Comparison of ENCODE assay signal across 8 cellular contexts in genomic region chrX:17689971-17690409, GRCh38. TPM values are rescaled to one million over a fixed set of nuclear protein-coding genes. Genes with fewer than 3 reads are reported as not detected.
DNase-seq lines count a peak whose midpoint lies in the region; ATAC-seq, FAIRE-seq and TF ChIP-seq lines count a peak whose summit lies in the region.

No MANE protein-coding gene starts in this region.

- peak; percentile 58 for TF ChIP-seq CTCF in Loucy (conservative IDR thresholded peaks at IDR 0.05; ENCODE audit: low read length)
- peak; percentile 87 to 92 for TF ChIP-seq CTCF in brain (conservative IDR thresholded peaks at IDR 0.05)

- no peak overlapping the region for H3K4me2 ChIP-seq in Loucy (ENCODE audit: low read depth, low read length, poor library complexity, severe bottlenecking)

- peak; percentile 84 for ATAC-seq in GM19324 (IDR thresholded peaks at IDR 0.05; ENCODE audit: low FRiP score, unreplicated experiment)

- no peaks in the 10 kb centered on the region for H4K20me1 ChIP-seq in Loucy (ENCODE audit: insufficient read depth, low read length, poor library complexity, severe bottlenecking)

- H3K27me3 Mint-ChIP-seq in brain, result no peaks in the 10 kb centered on the region

- no peak for TF ChIP-seq POLR2A in H54 (IDR thresholded peaks at IDR 0.05; ENCODE audit: low read depth, low read length)

- peak overlapping the region; percentile 65 to 79 (median 76) for H3K27ac Mint-ChIP-seq in brain

- no peaks in the 10 kb centered on the region for H3K9me3 Mint-ChIP-seq in brain

- no peaks in the 10 kb centered on the region for H3K36me3 ChIP-seq in Loucy (ENCODE audit: insufficient read depth, low read length)

- H3K36me3 Mint-ChIP-seq in brain, result peaks cover 3% of the 10 kb centered on the region

- peaks cover 12% of the 10 kb centered on the region for H3K4me1 Mint-ChIP-seq in brain

- no peaks in the 10 kb centered on the region for H3K9me3 ChIP-seq in Loucy (ENCODE audit: insufficient read depth, low read depth, low read length)

- peak overlapping the region in 1 of 5 experiments; percentile 28 for H3K4me3 Mint-ChIP-seq in brain

- H3F3A ChIP-seq in Loucy (ENCODE audit: low read depth), result no peaks in the 10 kb centered on the region

- no peak overlapping the region for H2AFZ ChIP-seq in Loucy (ENCODE audit: low read length)

- no peak for FAIRE-seq in H54 (lab: Jason Lieb, UNC)

- no peaks in the 10 kb centered on the region for H3K79me2 ChIP-seq in Loucy (ENCODE audit: insufficient read depth, low read length)

- H3K4me3 ChIP-seq in Loucy (ENCODE audit: low read length, poor library complexity, severe bottlenecking), result no peak overlapping the region

- DNase-seq in COR-L47 (lab: John Stamatoyannopoulos, UW) (peak; percentile 76), RKO (ENCODE audit: low spot score) (peak; percentile 65), inferior parietal cortex (ENCODE audit: extremely low spot score) (peak; percentile 82), H54 (ENCODE audit: insufficient read length, low spot score) (no peak)
- peak; percentile 16 to 19 for DNase-seq in stimulated activated CD4-positive, alpha-beta T cell treated with anti-CD3 and anti-CD28 coated beads, Interleukin-2, amount 100 ng/mL, for 48 hours

- H3K4me1 ChIP-seq in Loucy (ENCODE audit: insufficient read depth, low read length, poor library complexity, severe bottlenecking), result no peaks in the 10 kb centered on the region

- H3K9ac ChIP-seq in Loucy (ENCODE audit: low read depth, low read length, poor library complexity, severe bottlenecking), result no peak overlapping the region

- no peaks in the 10 kb centered on the region for H3K27me3 ChIP-seq in Loucy (ENCODE audit: insufficient read depth, low read length, poor library complexity, severe bottlenecking)

- H3K9me2 ChIP-seq in Loucy (replicated peaks; ENCODE audit: low read depth, low read length), result no peaks in the 10 kb centered on the region

RNA-seq across cellular contexts. Expression of gene SCML1, which starts 47.3 kb away (rescaled TPM):
- 1.7 TPM for polyA plus RNA-seq in brain (ENCODE audit: insufficient read depth, low read depth, low replicate concordance)
